In genomic region chr14:31945074-31945613, GRCh38 we compare ENCODE assay signal across 10 cellular contexts.
A peak's percentile ranks its signal among the peaks of the same experiment; 100 is the strongest.
DNase-seq lines count a peak whose midpoint lies in the region; ATAC-seq and TF ChIP-seq lines count a peak whose summit lies in the region.
"Had no signal": no experiment of that assay in that cellular context is flagged by ENCODE, and none has a peak within 500 bp of the region (broad histone marks: within the 10 kb centered on the region; RNA-seq: fewer than 3 reads in every experiment).

No MANE protein-coding gene starts in this region.

- ATAC-seq in GM21447 (IDR thresholded peaks at IDR 0.05; ENCODE audit: unreplicated experiment) (peak; percentile 66), esophagus mucosa (peak; percentile 44)
- ATAC-seq: Panc1 had no signal

- TF ChIP-seq CTCF in osteoblast (IDR thresholded peaks at IDR 0.05; ENCODE audit: extremely low read depth, low read depth, low read length) = no peak
- no peak for TF ChIP-seq CTCF in CD14-positive monocyte (IDR thresholded peaks at IDR 0.05)

- peaks cover 12% of the 10 kb centered on the region for H3K27me3 ChIP-seq in osteoblast (ENCODE audit: insufficient read depth, low read length)

- no peak overlapping the region for H2AFZ ChIP-seq in osteoblast (ENCODE audit: low read length)

- H3K4me1 ChIP-seq in osteoblast (ENCODE audit: insufficient read depth, low read length) = no peaks in the 10 kb centered on the region

- DNase-seq in DMS53 (lab: John Stamatoyannopoulos, UW) (peak; percentile 75), NCI-H2171 treated with DMSO at 0.1 percent for 48 hours (lab: John Stamatoyannopoulos, UW) (peak; percentile 77), osteoblast (ENCODE audit: insufficient read length, low spot score, missing footprints) (no peak), CD14-positive monocyte (ENCODE audit: low spot score) (no peak), foreskin melanocyte (no peak)
- DNase-seq in stimulated activated CD4-positive, alpha-beta T cell treated with anti-CD3 and anti-CD28 coated beads, Interleukin-2, amount 100 ng/mL, for 24 hours = no peak

- no peak overlapping the region for H3K27ac Mint-ChIP-seq in CD14-positive monocyte

- no peak overlapping the region for H3K4me3 Mint-ChIP-seq in CD14-positive monocyte

- H3K36me3 Mint-ChIP-seq in CD14-positive monocyte = no peaks in the 10 kb centered on the region

- no peak overlapping the region for H3K4me3 ChIP-seq in osteoblast (ENCODE audit: insufficient read depth, low read length)
- H3K4me3 ChIP-seq: lung had no signal

- H3K4me2 ChIP-seq in osteoblast (ENCODE audit: insufficient read depth, low read length) = no peak overlapping the region

- H3K9me3 Mint-ChIP-seq in CD14-positive monocyte = no peaks in the 10 kb centered on the region

- H3K79me2 ChIP-seq in osteoblast (ENCODE audit: insufficient read depth, low read length) = no peaks in the 10 kb centered on the region

- no peaks in the 10 kb centered on the region for H3K36me3 ChIP-seq in osteoblast (ENCODE audit: insufficient read depth, low read length)

- no peak overlapping the region for H3K27ac ChIP-seq in osteoblast (ENCODE audit: low read depth, low read length)

- H3K9me3 ChIP-seq in osteoblast (ENCODE audit: low read depth, low read length) = no peaks in the 10 kb centered on the region

- H3K4me1 Mint-ChIP-seq in CD14-positive monocyte = no peaks in the 10 kb centered on the region

- H4K20me1 ChIP-seq in osteoblast (ENCODE audit: insufficient read depth, low read length) = no peaks in the 10 kb centered on the region

- intact Hi-C loops in CD14-positive monocyte (cut with micrococcal nuclease) = no loop called here

- peaks cover 0 to 6% (median 0%) of the 10 kb centered on the region in 3 donors for H3K27me3 Mint-ChIP-seq in CD14-positive monocyte (ENCODE audit: low read depth in 3 of 3)

Comparison
In these comparisons a context has a peak if more than half of its experiments do, and no peak if none do; other contexts are left out.
1. DNase-seq: peak in DMS53 (single experiment) and NCI-H2171 treated with DMSO at 0.1 percent for 48 hours (single experiment); none in osteoblast (single experiment), CD14-positive monocyte (single experiment), stimulated activated CD4-positive, alpha-beta T cell treated with anti-CD3 and anti-CD28 coated beads, Interleukin-2, amount 100 ng/mL, for 24 hours (0 of 2) and foreskin melanocyte (single experiment).